ENCODE assay signal across 18 cellular contexts in the genomic region with DNA sequence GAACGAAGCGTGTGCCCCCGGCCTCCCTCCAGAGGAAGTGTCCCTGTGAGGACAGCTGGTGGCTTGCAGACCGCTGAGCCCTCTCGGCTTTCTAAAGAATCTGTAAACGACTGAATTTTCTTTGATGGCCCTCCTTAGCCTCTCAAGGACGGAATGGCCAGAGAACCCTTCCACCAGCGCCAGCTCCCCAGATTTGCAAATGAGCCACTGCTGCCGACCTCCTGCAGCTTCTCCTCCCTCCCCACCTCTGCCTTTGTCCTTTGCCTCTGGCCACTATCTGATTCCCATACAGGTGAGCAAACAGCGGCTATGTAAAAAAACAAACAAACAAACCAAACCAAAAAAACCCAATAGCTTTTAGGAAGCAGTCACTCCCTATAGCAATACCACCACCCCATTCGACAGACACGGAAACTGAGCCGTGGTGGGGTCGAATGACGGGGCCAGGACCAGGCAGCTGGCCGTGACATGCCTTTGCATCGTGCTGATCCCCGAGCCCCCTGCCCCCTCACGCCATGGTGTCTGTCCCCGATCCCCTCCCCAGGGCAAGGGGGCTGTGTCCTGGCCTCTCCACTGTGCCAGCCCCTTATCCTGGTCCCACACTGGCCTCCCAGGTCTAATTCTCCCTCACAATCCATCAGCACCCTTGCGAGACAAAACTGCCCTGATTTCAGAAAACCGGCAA. TPM values are rescaled to one million over a fixed set of nuclear protein-coding genes. Genes with fewer than 3 reads are reported as not detected.
"Had no signal": no experiment of that assay in that cellular context is flagged by ENCODE, and none has a peak within 500 bp of the region (broad histone marks: within the 10 kb centered on the region; RNA-seq: fewer than 3 reads in every experiment).

No MANE protein-coding gene starts in this region.

- H3K4me1 Mint-ChIP-seq: natural killer cell had no signal

- H3K4me3 ChIP-seq: esophagus muscularis mucosa, mucosa of descending colon, psoas muscle, sigmoid colon, upper lobe of right lung had no signal

- H3K36me3 Mint-ChIP-seq: natural killer cell had no signal

- H3K27ac Mint-ChIP-seq: activated CD8-positive, alpha-beta T cell treated with anti-CD3 and anti-CD28 coated beads for 36 hours; activated T-cell treated with anti-CD3 and anti-CD28 coated beads, Interleukin-2, amount 50 U/mL, for 72 hours; natural killer cell; stimulated activated naive CD8-positive, alpha-beta T cell treated with anti-CD3 and anti-CD28 coated beads, Interleukin-15, Interleukin-2, amounts not matched to agents 100 ng/mL and 50 ng/mL, for 24 hours had no signal

- H3K27me3 Mint-ChIP-seq: activated CD8-positive, alpha-beta T cell treated with anti-CD3 and anti-CD28 coated beads for 36 hours; stimulated activated naive CD8-positive, alpha-beta T cell treated with anti-CD3 and anti-CD28 coated beads, Interleukin-15, Interleukin-2, amounts not matched to agents 100 ng/mL and 50 ng/mL, for 24 hours had no signal

- DNase-seq: activated CD4-positive, alpha-beta T cell treated with anti-CD3 and anti-CD28 coated beads for 1 hour; activated CD8-positive, alpha-beta memory T cell treated with anti-CD3 and anti-CD28 coated beads, Interleukin-2, amount 50 U/mL, for 4 hours; activated CD8-positive, alpha-beta T cell treated with anti-CD3 and anti-CD28 coated beads for 36 hours; activated gamma-delta T cell treated with Interleukin-2 at 50 U/mL for 16 hours; activated T-cell treated with anti-CD3 and anti-CD28 coated beads, Interleukin-2, amount 50 U/mL, for 72 hours; aorta; islet precursor cell; mammary epithelial cell; natural killer cell; psoas muscle; sigmoid colon; stimulated activated CD4-positive, alpha-beta T cell treated with anti-CD3 and anti-CD28 coated beads, Interleukin-2, amount 100 ng/mL, for 48 hours; T-helper 9 cell; upper lobe of right lung had no signal

- H3K27me3 ChIP-seq: esophagus muscularis mucosa, sigmoid colon, upper lobe of right lung had no signal

- H3K9me3 Mint-ChIP-seq: natural killer cell had no signal

- H3K4me1 ChIP-seq: psoas muscle, upper lobe of right lung had no signal

- H3K4me3 Mint-ChIP-seq: activated CD8-positive, alpha-beta T cell treated with anti-CD3 and anti-CD28 coated beads for 36 hours; activated T-cell treated with anti-CD3 and anti-CD28 coated beads, Interleukin-2, amount 50 U/mL, for 72 hours; natural killer cell; stimulated activated naive CD8-positive, alpha-beta T cell treated with anti-CD3 and anti-CD28 coated beads, Interleukin-15, Interleukin-2, amounts not matched to agents 100 ng/mL and 50 ng/mL, for 24 hours had no signal

- H3K27ac ChIP-seq: esophagus muscularis mucosa, psoas muscle, sigmoid colon, upper lobe of right lung had no signal

- ATAC-seq: activated CD8-positive, alpha-beta T cell treated with anti-CD3 and anti-CD28 coated beads for 36 hours; activated T-cell treated with anti-CD3 and anti-CD28 coated beads, Interleukin-2, amount 50 U/mL, for 72 hours; left lobe of liver; mucosa of descending colon; natural killer cell; psoas muscle; upper lobe of right lung had no signal

RNA-seq across cellular contexts. Expression of a gene that starts 23.6 kb away (rescaled TPM):
- total RNA-seq: activated CD8-positive, alpha-beta T cell treated with anti-CD3 and anti-CD28 coated beads for 36 hours; activated T-cell treated with anti-CD3 and anti-CD28 coated beads, Interleukin-2, amount 50 U/mL, for 72 hours; left lobe of liver had no signal
